Comparison of ENCODE assay signal across 14 cellular contexts in the genomic region with DNA sequence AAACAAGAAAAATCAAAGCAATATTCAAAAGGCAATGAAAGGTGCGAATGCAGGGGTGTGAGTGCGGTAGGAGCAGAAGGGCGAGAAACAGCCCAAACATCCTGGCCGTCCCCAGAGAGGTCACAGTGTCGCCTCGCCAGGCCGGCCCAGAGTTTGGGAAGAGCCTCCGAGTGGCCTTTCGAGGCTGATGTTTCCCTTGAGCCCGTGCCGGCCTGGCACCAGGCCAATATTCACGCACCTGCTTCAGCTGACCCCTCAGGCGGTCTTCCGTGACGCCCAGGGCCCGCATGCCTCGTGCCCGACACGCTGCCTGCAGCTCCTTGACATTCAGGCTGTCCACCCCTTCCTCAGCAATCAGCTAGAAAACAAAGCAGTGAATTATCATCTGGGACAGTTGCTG. TPM values are rescaled to one million over a fixed set of nuclear protein-coding genes. Genes with fewer than 3 reads are reported as not detected.
DNase-seq lines count a peak whose midpoint lies in the region; ATAC-seq and TF ChIP-seq lines count a peak whose summit lies in the region.
"Had no signal": no experiment of that assay in that cellular context is flagged by ENCODE, and none has a peak within 500 bp of the region (broad histone marks: within the 10 kb centered on the region; RNA-seq: fewer than 3 reads in every experiment).

No MANE protein-coding gene starts in this region.

- H3K9me3 Mint-ChIP-seq in endothelial cell (ENCODE audit: unreplicated experiment): peaks cover 3% of the 10 kb centered on the region
- H3K9me3 Mint-ChIP-seq: CD4-positive, alpha-beta T cell had no signal

- H3K9ac ChIP-seq in OCI-LY1 (ENCODE audit: low read length) (no peak overlapping the region), parathyroid adenoma (no peak overlapping the region)

- peaks cover 3% of the 10 kb centered on the region for H3K27me3 Mint-ChIP-seq in endothelial cell (ENCODE audit: unreplicated experiment)
- H3K27me3 Mint-ChIP-seq: CD4-positive, alpha-beta T cell had no signal

- H2AFZ ChIP-seq in OCI-LY1 (ENCODE audit: low read length) (no peak overlapping the region), parathyroid adenoma (no peak overlapping the region)

- POLR2A ChIA-PET in A673 (lab: Charles Lee; ENCODE audit: low non-redundant PET): no interaction called here

- H3K27ac ChIP-seq in OCI-LY1 (ENCODE audit: low read depth, low read length, poor library complexity, severe bottlenecking): peak overlapping the region; percentile 12
- no peak overlapping the region for H3K27ac ChIP-seq in parathyroid adenoma
- H3K27ac ChIP-seq in A673 (ENCODE audit: low read depth, low read length, poor library complexity, severe bottlenecking): no peak overlapping the region
- H3K27ac ChIP-seq: HL-60 had no signal

- ATAC-seq in Right ventricle myocardium inferior: no peak
- ATAC-seq in Right ventricle myocardium superior (ENCODE audit: poor library complexity): no peak
- ATAC-seq in HG02588 (IDR thresholded peaks at IDR 0.05; ENCODE audit: unreplicated experiment): no peak

- H3K79me2 ChIP-seq in OCI-LY1 (ENCODE audit: insufficient read depth, low read length) (no peaks in the 10 kb centered on the region), parathyroid adenoma (no peaks in the 10 kb centered on the region)

- H3K4me1 ChIP-seq in OCI-LY1 (ENCODE audit: insufficient read depth, low read length, severe bottlenecking) (peaks cover 11% of the 10 kb centered on the region), parathyroid adenoma (peaks cover 12% of the 10 kb centered on the region), A673 (ENCODE audit: insufficient read depth, low read length, poor library complexity, severe bottlenecking) (no peaks in the 10 kb centered on the region)
- H3K4me1 ChIP-seq: BE2C, Caco-2 had no signal

- H3K9me2 ChIP-seq in OCI-LY1 (ENCODE audit: low read depth, low read length): no peaks in the 10 kb centered on the region

- H3K9me3 ChIP-seq in OCI-LY1 (ENCODE audit: low read length) (no peaks in the 10 kb centered on the region), parathyroid adenoma (ENCODE audit: control insufficient read depth, low read length) (no peaks in the 10 kb centered on the region), A673 (ENCODE audit: low read depth, low read length, poor library complexity, severe bottlenecking) (no peaks in the 10 kb centered on the region)
- H3K9me3 ChIP-seq: BE2C, Caco-2 had no signal

- DNase-seq in Right ventricle myocardium inferior (ENCODE audit: missing footprints): peak; percentile 30
- DNase-seq in Right ventricle myocardium superior: no peak
- no peak for DNase-seq in endothelial cell (ENCODE audit: low spot score)
- no peak for DNase-seq in A673 (ENCODE audit: low spot score)
- DNase-seq: ACHN; BE2C; C1 segment of cervical spinal cord; Caco-2; CD4-positive, alpha-beta T cell; H9 had no signal

- BruUV-seq in A673 (replicated peaks; lab: Mats Ljungman, UMichigan): no TSS peak

- H3K4me3 ChIP-seq in OCI-LY1 (ENCODE audit: low read depth, low read length, poor library complexity, severe bottlenecking): no peak overlapping the region
- no peak overlapping the region for H3K4me3 ChIP-seq in parathyroid adenoma (ENCODE audit: low read depth, low read length)
- no peak overlapping the region for H3K4me3 ChIP-seq in A673 (ENCODE audit: low read depth, low read length, poor library complexity, severe bottlenecking)

- H3K36me3 ChIP-seq in OCI-LY1 (ENCODE audit: insufficient read depth, low read length) (peaks cover 29% of the 10 kb centered on the region), parathyroid adenoma (ENCODE audit: control insufficient read depth, insufficient read depth, low read length) (no peaks in the 10 kb centered on the region), A673 (ENCODE audit: insufficient read depth, low read length, poor library complexity, severe bottlenecking) (peaks cover 49% of the 10 kb centered on the region)

- H3K4me2 ChIP-seq in OCI-LY1 (ENCODE audit: low read length) (no peak overlapping the region), parathyroid adenoma (ENCODE audit: low read length) (peak overlapping the region; percentile 1)

- intact Hi-C loops in Right ventricle myocardium inferior (cut with DNase I) (no loop called here), Right ventricle myocardium superior (cut with DNase I) (no loop called here), A673 (cut with micrococcal nuclease; ENCODE audit: unreplicated experiment) (no loop called here)

- H3K4me3 Mint-ChIP-seq in endothelial cell (ENCODE audit: unreplicated experiment): no peak overlapping the region
- H3K4me3 Mint-ChIP-seq: CD4-positive, alpha-beta T cell; H9 had no signal

- H3K36me3 Mint-ChIP-seq in endothelial cell (ENCODE audit: low read depth, unreplicated experiment): peaks cover 34% of the 10 kb centered on the region

- CTCF ChIA-PET in A673 (lab: Charles Lee): no interaction called here

- H3K4me1 Mint-ChIP-seq in endothelial cell (ENCODE audit: unreplicated experiment): peaks cover 4% of the 10 kb centered on the region

- TF ChIP-seq CTCF in OCI-LY1 (IDR thresholded peaks at IDR 0.05; ENCODE audit: low read length) (no peak), endothelial cell (IDR thresholded peaks at IDR 0.05; ENCODE audit: unreplicated experiment) (no peak), parathyroid adenoma (IDR thresholded peaks at IDR 0.05) (no peak), A673 (conservative IDR thresholded peaks at IDR 0.05; ENCODE audit: low read depth, low read length) (no peak)

- H3K27me3 ChIP-seq in OCI-LY1 (ENCODE audit: insufficient read depth, low read length) (no peaks in the 10 kb centered on the region), parathyroid adenoma (ENCODE audit: control insufficient read depth, insufficient read depth, low read length) (no peaks in the 10 kb centered on the region), A673 (replicated peaks; ENCODE audit: insufficient read depth, low read depth, low read length, poor library complexity) (no peaks in the 10 kb centered on the region)
- H3K27me3 ChIP-seq: BE2C had no signal

- H3K27ac Mint-ChIP-seq in endothelial cell (ENCODE audit: unreplicated experiment): peak overlapping the region; percentile 48
- H3K27ac Mint-ChIP-seq: CD4-positive, alpha-beta T cell; H9 had no signal

- no peaks in the 10 kb centered on the region for H4K20me1 ChIP-seq in OCI-LY1 (ENCODE audit: insufficient read depth, low read length)

- no peaks in the 10 kb centered on the region for H3F3A ChIP-seq in OCI-LY1 (ENCODE audit: insufficient read depth, low read length)

RNA-seq across cellular contexts. Expression of a gene that starts 30.6 kb away (rescaled TPM):
- total RNA-seq in Right ventricle myocardium inferior (39.8 TPM), Right ventricle myocardium superior (41.8 TPM), endothelial cell (ENCODE audit: unreplicated experiment) (37.1 TPM), A673 (2021) (102 TPM in 2 replicates)

RNA-seq across cellular contexts. Expression of a gene that starts 32.2 kb away (rescaled TPM):
- total RNA-seq in Right ventricle myocardium inferior (1.8 TPM), Right ventricle myocardium superior (2.9 TPM), endothelial cell (ENCODE audit: unreplicated experiment) (1.0 TPM), A673 (2021) (4.7 and 5.5 TPM in 2 replicates)

RNA-seq across cellular contexts. Expression of a gene that starts 45.9 kb away (rescaled TPM):
- total RNA-seq in Right ventricle myocardium inferior: 37.0 TPM
- 32.6 TPM for total RNA-seq in Right ventricle myocardium superior
- total RNA-seq in endothelial cell (ENCODE audit: unreplicated experiment): 93.5 TPM
- total RNA-seq in A673 (2021): 227 and 231 TPM in 2 replicates
